26 cellular contexts compared by ENCODE assay signal in the genomic region with DNA sequence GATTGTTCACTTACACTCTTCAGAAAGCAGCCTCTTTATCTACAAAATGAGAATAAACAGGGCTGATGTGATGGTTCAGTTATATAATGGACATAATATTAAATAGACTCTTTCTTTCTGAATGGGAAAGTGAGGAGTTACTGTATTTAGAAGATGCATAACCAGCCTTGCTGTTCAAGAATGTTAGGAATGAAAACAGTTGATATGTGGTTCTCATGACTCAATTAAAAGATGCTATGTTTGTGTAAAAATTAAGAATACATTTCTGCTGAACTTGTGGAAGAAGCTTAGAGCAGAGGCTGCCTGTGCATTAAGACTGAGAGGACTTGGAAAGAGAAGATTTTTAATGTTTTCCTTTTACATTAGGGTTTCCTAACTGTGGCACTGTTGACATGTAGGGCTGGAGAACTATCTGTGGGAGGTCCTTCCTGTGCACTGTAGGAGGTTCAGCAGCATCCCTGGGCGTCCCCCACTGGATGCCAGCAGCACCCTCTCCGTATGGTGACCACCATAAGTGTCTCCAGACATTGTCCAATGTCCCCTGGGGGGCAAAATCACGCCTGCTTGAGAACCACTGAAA.
DNase-seq lines count a peak whose midpoint lies in the region; ATAC-seq and TF ChIP-seq lines count a peak whose summit lies in the region.
"Had no signal": no experiment of that assay in that cellular context is flagged by ENCODE, and none has a peak within 500 bp of the region (broad histone marks: within the 10 kb centered on the region; RNA-seq: fewer than 3 reads in every experiment).

No MANE protein-coding gene starts in this region.

- POLR2A ChIA-PET in SK-N-SH (lab: Yijun Ruan, JAX): no interaction called here
- POLR2A ChIA-PET in activated CD8-positive, alpha-beta T cell treated with anti-CD3 and anti-CD28 coated beads, Interleukin-2, amount 10 ng/mL, durations not matched to agents 7 days and 5 days (lab: Charles Lee): no interaction called here

- H3K9ac ChIP-seq in SK-N-SH: no peak overlapping the region

- H3K4me3 ChIP-seq in SK-N-SH (ENCODE audit: low read depth in 2 of 2, low read length in 1 of 2): no peak overlapping the region
- H3K4me3 ChIP-seq in right atrium auricular region: no peak overlapping the region
- H3K4me3 ChIP-seq: adrenal gland, GM12878, HAP-1, heart left ventricle had no signal

- H2AFZ ChIP-seq in SK-N-SH (ENCODE audit: low read depth): no peak overlapping the region

- H3K4me2 ChIP-seq in SK-N-SH: no peak overlapping the region

- no peak for TF ChIP-seq RAD21 in SK-N-SH (IDR thresholded peaks at IDR 0.05; ENCODE audit: low read length)

- H3K9me3 ChIP-seq in SK-N-SH (no peaks in the 10 kb centered on the region), right atrium auricular region (no peaks in the 10 kb centered on the region)
- H3K9me3 ChIP-seq: adrenal gland, HAP-1, heart left ventricle had no signal

- TF ChIP-seq EP300 in SK-N-SH (IDR thresholded peaks at IDR 0.05; ENCODE audit: borderline replicate concordance in 1 of 2, low read depth in 1 of 2, low read length in 1 of 2): no peak

- H4K20me1 ChIP-seq in SK-N-SH (ENCODE audit: insufficient read depth): peaks cover 8% of the 10 kb centered on the region; the same call in 1 of the 2 replicates

- H3K27me3 Mint-ChIP-seq in activated CD8-positive, alpha-beta T cell treated with anti-CD3 and anti-CD28 coated beads, Interleukin-2, amount 10 ng/mL, durations not matched to agents 7 days and 5 days (ENCODE audit: low read depth): no peaks in the 10 kb centered on the region
- H3K27me3 Mint-ChIP-seq: activated T-cell treated with anti-CD3 and anti-CD28 coated beads, Interleukin-2, amount 50 U/mL, for 24 hours; brain; memory B cell; stimulated activated memory B cell treated with anti-CD40 and anti-IgM and Interleukin-4, amounts not matched to agents 10 μg/mL and 1 μg/mL and 100 μg/mL, for 72 hours had no signal

- ATAC-seq in SK-N-SH treated with all-trans-retinoic acid at 6 μM for 48 hours: peak; percentile 42; the same call in 2 of the 3 replicates
- no peak for ATAC-seq in activated CD8-positive, alpha-beta T cell treated with anti-CD3 and anti-CD28 coated beads, Interleukin-2, amount 10 ng/mL, durations not matched to agents 7 days and 5 days
- ATAC-seq in HG03280 (IDR thresholded peaks at IDR 0.05; ENCODE audit: unreplicated experiment): no peak
- ATAC-seq: GM12878; heart left ventricle; sciatic nerve; stimulated activated memory B cell treated with anti-CD40 and anti-IgM and Interleukin-4, amounts not matched to agents 10 μg/mL and 1 μg/mL and 100 μg/mL, for 72 hours had no signal

- H3K4me1 Mint-ChIP-seq in activated CD8-positive, alpha-beta T cell treated with anti-CD3 and anti-CD28 coated beads, Interleukin-2, amount 10 ng/mL, durations not matched to agents 7 days and 5 days (ENCODE audit: low read depth): peaks cover 16% of the 10 kb centered on the region
- H3K4me1 Mint-ChIP-seq: memory B cell had no signal

- H3K27me3 ChIP-seq in SK-N-SH (ENCODE audit: insufficient read depth): no peaks in the 10 kb centered on the region
- no peaks in the 10 kb centered on the region for H3K27me3 ChIP-seq in right atrium auricular region
- H3K27me3 ChIP-seq: adrenal gland had no signal

- CTCF ChIA-PET in SK-N-SH (lab: Yijun Ruan, JAX): interaction anchor here (1.2 kb wide), 1 partner anchor 49 kb away, joined by 3 read pairs; no protein-coding TSS in a partner anchor
- CTCF ChIA-PET in activated CD8-positive, alpha-beta T cell treated with anti-CD3 and anti-CD28 coated beads, Interleukin-2, amount 10 ng/mL, durations not matched to agents 7 days and 5 days (lab: Charles Lee): no interaction called here

- DNase-seq in SK-N-SH (no peak), M059J (ENCODE audit: low read depth) (peak; percentile 34), fibroblast of peridontal ligament (ENCODE audit: extremely low read depth) (peak; percentile 36), cortex of kidney (lab: John Stamatoyannopoulos, UW) (no peak), right atrium auricular region (ENCODE audit: low spot score) (no peak)
- no peak for DNase-seq in activated CD8-positive, alpha-beta T cell treated with anti-CD3 and anti-CD28 coated beads, Interleukin-2, amount 10 ng/mL, durations not matched to agents 7 days and 5 days
- DNase-seq: 8988T; activated CD4-positive, alpha-beta T cell treated with anti-CD3 and anti-CD28 coated beads for 4 hours; activated gamma-delta T cell; activated T-cell treated with anti-CD3 and anti-CD28 coated beads, Interleukin-2, amount 50 U/mL, for 24 hours; adrenal gland; cerebellar nuclear complex; heart left ventricle; NCI-H1436 treated with DMSO at 0.1 percent for 48 hours; NCI-H345; NCI-H748 treated with DMSO at 0.1 percent for 48 hours; stimulated activated CD4-positive, alpha-beta T cell treated with anti-CD3 and anti-CD28 coated beads, Interleukin-4, amount 100 ng/mL, for 4 hours had no signal

- no peaks in the 10 kb centered on the region for H3K9me3 Mint-ChIP-seq in activated CD8-positive, alpha-beta T cell treated with anti-CD3 and anti-CD28 coated beads, Interleukin-2, amount 10 ng/mL, durations not matched to agents 7 days and 5 days (ENCODE audit: insufficient read depth)
- H3K9me3 Mint-ChIP-seq: activated T-cell treated with anti-CD3 and anti-CD28 coated beads, Interleukin-2, amount 50 U/mL, for 24 hours; memory B cell; stimulated activated memory B cell treated with anti-CD40 and anti-IgM and Interleukin-4, amounts not matched to agents 10 μg/mL and 1 μg/mL and 100 μg/mL, for 72 hours had no signal

- no peaks in the 10 kb centered on the region for H3K36me3 Mint-ChIP-seq in activated CD8-positive, alpha-beta T cell treated with anti-CD3 and anti-CD28 coated beads, Interleukin-2, amount 10 ng/mL, durations not matched to agents 7 days and 5 days (ENCODE audit: low read depth)

- H3K27ac ChIP-seq in SK-N-SH (ENCODE audit: low read depth in 2 of 2, low read length in 1 of 2) (no peak overlapping the region), right atrium auricular region (no peak overlapping the region)
- H3K27ac ChIP-seq: adrenal gland, heart left ventricle, HL-60 had no signal

- H3K27ac Mint-ChIP-seq in activated CD8-positive, alpha-beta T cell treated with anti-CD3 and anti-CD28 coated beads, Interleukin-2, amount 10 ng/mL, durations not matched to agents 7 days and 5 days: no peak overlapping the region
- H3K27ac Mint-ChIP-seq: activated T-cell treated with anti-CD3 and anti-CD28 coated beads, Interleukin-2, amount 50 U/mL, for 24 hours; brain; memory B cell; stimulated activated memory B cell treated with anti-CD40 and anti-IgM and Interleukin-4, amounts not matched to agents 10 μg/mL and 1 μg/mL and 100 μg/mL, for 72 hours had no signal

- no peaks in the 10 kb centered on the region for H3K9me2 ChIP-seq in SK-N-SH

- H3K4me1 ChIP-seq in SK-N-SH (ENCODE audit: control insufficient read depth in 1 of 2, insufficient read depth in 2 of 2, low read depth in 1 of 2, low read length in 1 of 2) (no peaks in the 10 kb centered on the region; a peak in 2 of 4 replicates), right atrium auricular region (no peaks in the 10 kb centered on the region)
- H3K4me1 ChIP-seq: adrenal gland had no signal

- TF ChIP-seq CTCF in SK-N-SH (IDR thresholded peaks at IDR 0.05) (no peak), right atrium auricular region (IDR thresholded peaks at IDR 0.05) (no peak)

- H3K79me2 ChIP-seq in SK-N-SH (ENCODE audit: insufficient read depth): no peaks in the 10 kb centered on the region

- 64% methylated on average over 3 of the region's 3 CpGs for WGBS in SK-N-SH (ENCODE audit: low lambda C conversion rate)

- H3F3A ChIP-seq in SK-N-SH (replicated peaks; ENCODE audit: insufficient read depth): no peaks in the 10 kb centered on the region

- H3K4me3 Mint-ChIP-seq in activated CD8-positive, alpha-beta T cell treated with anti-CD3 and anti-CD28 coated beads, Interleukin-2, amount 10 ng/mL, durations not matched to agents 7 days and 5 days: no peak overlapping the region
- H3K4me3 Mint-ChIP-seq: activated T-cell treated with anti-CD3 and anti-CD28 coated beads, Interleukin-2, amount 50 U/mL, for 24 hours; brain; memory B cell; stimulated activated memory B cell treated with anti-CD40 and anti-IgM and Interleukin-4, amounts not matched to agents 10 μg/mL and 1 μg/mL and 100 μg/mL, for 72 hours had no signal

- no peaks in the 10 kb centered on the region for H3K36me3 ChIP-seq in SK-N-SH (replicated peaks in 1 of 2; ENCODE audit: control insufficient read depth in 1 of 2, insufficient read depth in 2 of 2, low read length in 1 of 2)
- no peaks in the 10 kb centered on the region for H3K36me3 ChIP-seq in right atrium auricular region
- H3K36me3 ChIP-seq: adrenal gland, HAP-1, heart left ventricle had no signal

TF ChIP-seq in SK-N-SH treated with all-trans-retinoic acid at 6 μM for 48 hours, 23 proteins besides CTCF, POLR2A, EP300 and RAD21 (continues in another document):
- TF ChIP-seq ZNF565 (CRISPR knock-in tag; conservative IDR thresholded peaks at IDR 0.05; ENCODE audit: low read depth) (no peak), ZC3H10 (CRISPR knock-in tag; IDR thresholded peaks at IDR 0.05) (no peak)

TF ChIP-seq in SK-N-SH, 30 proteins besides CTCF, POLR2A, EP300 and RAD21 (continues in another document):
- TF ChIP-seq MEF2A (IDR thresholded peaks at IDR 0.05; ENCODE audit: borderline replicate concordance, low read depth): no peak
- no peak for TF ChIP-seq USF1 (IDR thresholded peaks at IDR 0.05; ENCODE audit: borderline replicate concordance, low read depth)
- TF ChIP-seq, protein P1, sequence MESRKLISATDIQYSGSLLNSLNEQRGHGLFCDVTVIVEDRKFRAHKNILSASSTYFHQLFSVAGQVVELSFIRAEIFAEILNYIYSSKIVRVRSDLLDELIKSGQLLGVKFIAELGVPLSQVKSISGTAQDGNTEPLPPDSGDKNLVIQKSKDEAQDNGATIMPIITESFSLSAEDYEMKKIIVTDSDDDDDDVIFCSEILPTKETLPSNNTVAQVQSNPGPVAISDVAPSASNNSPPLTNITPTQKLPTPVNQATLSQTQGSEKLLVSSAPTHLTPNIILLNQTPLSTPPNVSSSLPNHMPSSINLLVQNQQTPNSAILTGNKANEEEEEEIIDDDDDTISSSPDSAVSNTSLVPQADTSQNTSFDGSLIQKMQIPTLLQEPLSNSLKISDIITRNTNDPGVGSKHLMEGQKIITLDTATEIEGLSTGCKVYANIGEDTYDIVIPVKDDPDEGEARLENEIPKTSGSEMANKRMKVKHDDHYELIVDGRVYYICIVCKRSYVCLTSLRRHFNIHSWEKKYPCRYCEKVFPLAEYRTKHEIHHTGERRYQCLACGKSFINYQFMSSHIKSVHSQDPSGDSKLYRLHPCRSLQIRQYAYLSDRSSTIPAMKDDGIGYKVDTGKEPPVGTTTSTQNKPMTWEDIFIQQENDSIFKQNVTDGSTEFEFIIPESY (IDR thresholded peaks at IDR 0.05; ENCODE audit: borderline replicate concordance, low read depth): no peak
- TF ChIP-seq JUND (IDR thresholded peaks at IDR 0.05): no peak

Comparison
In these comparisons a context has a peak if more than half of its experiments do, and no peak if none do; other contexts are left out.
1. DNase-seq: peak in M059J (single experiment) and fibroblast of peridontal ligament (single experiment); none in SK-N-SH (single experiment), activated CD8-positive, alpha-beta T cell treated with anti-CD3 and anti-CD28 coated beads, Interleukin-2, amount 10 ng/mL, durations not matched to agents 7 days and 5 days (single experiment), cortex of kidney (single experiment) and right atrium auricular region (single experiment).